ENCODE assay signal across 21 cellular contexts in genomic region chr9:129165198-129165597, GRCh38.
"Had no signal": no experiment of that assay in that cellular context is flagged by ENCODE, and none has a peak within 500 bp of the region (broad histone marks: within the 10 kb centered on the region; RNA-seq: fewer than 3 reads in every experiment).

No MANE protein-coding gene starts in this region.

- H3K36me3 ChIP-seq: adrenal gland, pancreas, spleen, thoracic aorta had no signal

- H3K27me3 ChIP-seq: adrenal gland, pancreas, spleen had no signal

- H3K9me3 Mint-ChIP-seq: activated naive CD4-positive, alpha-beta T cell treated with anti-CD3 and anti-CD28 coated beads for 36 hours; activated naive CD8-positive, alpha-beta T cell treated with anti-CD3 and anti-CD28 coated beads for 36 hours; activated T-helper 1 cell treated with anti-CD3 and anti-CD28 coated beads, Interleukin-12 subunit alpha, Interleukin-12 subunit beta, Interleukin-2, Interleukin-4 antibody, amounts not matched to agents 30 ng/mL and 10 ng/mL and 1 ng/mL, durations not matched to agents 14 hours and 24 hours and 36 hours; effector memory CD8-positive, alpha-beta T cell had no signal

- H3K27me3 Mint-ChIP-seq: activated naive CD8-positive, alpha-beta T cell treated with anti-CD3 and anti-CD28 coated beads for 36 hours; effector memory CD8-positive, alpha-beta T cell; type B pancreatic cell had no signal

- H3K27ac Mint-ChIP-seq: activated naive CD4-positive, alpha-beta T cell treated with anti-CD3 and anti-CD28 coated beads for 36 hours; activated naive CD8-positive, alpha-beta T cell treated with anti-CD3 and anti-CD28 coated beads for 36 hours; activated T-helper 1 cell treated with anti-CD3 and anti-CD28 coated beads, Interleukin-12 subunit alpha, Interleukin-12 subunit beta, Interleukin-2, Interleukin-4 antibody, amounts not matched to agents 30 ng/mL and 10 ng/mL and 1 ng/mL, durations not matched to agents 14 hours and 24 hours and 36 hours; effector memory CD8-positive, alpha-beta T cell had no signal

- H3K4me3 ChIP-seq: adrenal gland, coronary artery, mucosa of descending colon, pancreas, psoas muscle, spleen, thoracic aorta had no signal

- DNase-seq: activated CD4-positive, alpha-beta T cell treated with anti-CD3 and anti-CD28 coated beads for 4 hours; activated CD4-positive, alpha-beta T cell treated with anti-CD3 and anti-CD28 coated beads, Interleukin-2, amount 50 U/mL, for 48 hours; activated CD8-positive, alpha-beta memory T cell treated with anti-CD3 and anti-CD28 coated beads for 24 hours; activated effector memory CD4-positive, alpha-beta T cell treated with anti-CD3 and anti-CD28 coated beads, Interleukin-2, amount 50 U/mL, for 16 hours; activated naive CD4-positive, alpha-beta T cell treated with anti-CD3 and anti-CD28 coated beads for 36 hours; activated naive CD8-positive, alpha-beta T cell treated with anti-CD3 and anti-CD28 coated beads for 36 hours; adrenal gland; aorta; effector memory CD8-positive, alpha-beta T cell; glutamatergic neuron; left ventricle myocardium superior; mucosa of descending colon; pancreas; psoas muscle; spleen; stimulated activated naive CD4-positive, alpha-beta T cell treated with Interleukin-2 at 50 U/mL for 16 hours had no signal

- H3K36me3 Mint-ChIP-seq: activated naive CD8-positive, alpha-beta T cell treated with anti-CD3 and anti-CD28 coated beads for 36 hours had no signal

- ATAC-seq: effector memory CD8-positive, alpha-beta T cell; esophagus mucosa; pancreas; psoas muscle had no signal

- H3K4me3 Mint-ChIP-seq: activated naive CD4-positive, alpha-beta T cell treated with anti-CD3 and anti-CD28 coated beads for 36 hours; activated naive CD8-positive, alpha-beta T cell treated with anti-CD3 and anti-CD28 coated beads for 36 hours; activated T-helper 1 cell treated with anti-CD3 and anti-CD28 coated beads, Interleukin-12 subunit alpha, Interleukin-12 subunit beta, Interleukin-2, Interleukin-4 antibody, amounts not matched to agents 30 ng/mL and 10 ng/mL and 1 ng/mL, durations not matched to agents 14 hours and 24 hours and 36 hours; effector memory CD8-positive, alpha-beta T cell had no signal

- H3K9me3 ChIP-seq: adrenal gland, mucosa of descending colon, pancreas, psoas muscle, spleen, thoracic aorta had no signal
